Comparison of ENCODE assay signal across 17 cellular contexts in the genomic region with DNA sequence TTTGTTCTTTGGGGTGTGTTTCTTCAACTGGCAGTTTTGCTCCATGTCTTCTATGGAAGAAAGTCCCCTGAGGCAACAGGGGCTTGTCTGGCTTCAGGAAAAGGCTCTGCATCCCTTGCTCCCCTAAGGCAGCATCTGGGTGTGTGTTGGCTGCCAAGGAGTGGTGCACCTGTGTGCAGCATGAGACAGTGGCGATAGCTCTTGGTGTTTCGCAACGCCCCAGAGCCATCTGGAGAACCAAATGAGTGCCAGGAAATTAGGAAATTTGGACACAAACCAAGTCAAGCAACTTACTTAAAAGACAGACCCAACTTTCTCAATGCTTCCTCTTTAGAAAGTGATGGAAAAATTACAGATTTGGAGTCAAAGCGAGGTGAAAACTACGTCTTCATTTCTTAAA.
DNase-seq lines count a peak whose midpoint lies in the region; ATAC-seq and TF ChIP-seq lines count a peak whose summit lies in the region.
"Had no signal": no experiment of that assay in that cellular context is flagged by ENCODE, and none has a peak within 500 bp of the region (broad histone marks: within the 10 kb centered on the region; RNA-seq: fewer than 3 reads in every experiment).

No MANE protein-coding gene starts in this region.

- H3K4me1 ChIP-seq in RWPE2 (ENCODE audit: insufficient read depth, poor library complexity, severe bottlenecking) (no peaks in the 10 kb centered on the region), lower lobe of right lung (no peaks in the 10 kb centered on the region), SK-N-SH (ENCODE audit: control insufficient read depth in 1 of 2, insufficient read depth in 2 of 2, low read depth in 1 of 2, low read length in 1 of 2) (no peaks in the 10 kb centered on the region; a peak in 1 of 4 replicates)
- H3K4me1 ChIP-seq: BLaER1, gastroesophageal sphincter had no signal

- H3K4me2 ChIP-seq in SK-N-SH = no peak overlapping the region
- H3K4me2 ChIP-seq: BLaER1 had no signal

- no peaks in the 10 kb centered on the region for H3K9me2 ChIP-seq in SK-N-SH

- no peak for TF ChIP-seq RAD21 in SK-N-SH (IDR thresholded peaks at IDR 0.05; ENCODE audit: low read length)

- no peaks in the 10 kb centered on the region for H4K20me1 ChIP-seq in SK-N-SH (ENCODE audit: insufficient read depth)
- H4K20me1 ChIP-seq: BLaER1 had no signal

- intact Hi-C loops in lower lobe of right lung (cut with DNase I) = no loop called here

- no peaks in the 10 kb centered on the region for H3K79me2 ChIP-seq in SK-N-SH (ENCODE audit: insufficient read depth)

- H3K27ac ChIP-seq in RWPE2 (ENCODE audit: poor library complexity, severe bottlenecking) (no peak overlapping the region), lower lobe of right lung (no peak overlapping the region), SK-N-SH (ENCODE audit: low read depth in 2 of 2, low read length in 1 of 2) (no peak overlapping the region)
- H3K27ac ChIP-seq: BLaER1, gastroesophageal sphincter, GM23248, VCaP had no signal

- H3K9ac ChIP-seq in SK-N-SH = no peak overlapping the region
- H3K9ac ChIP-seq: BLaER1, GM23248 had no signal

- peak; percentile 17 for DNase-seq in DMS 273 treated with DMSO at 0.1 percent for 48 hours (lab: John Stamatoyannopoulos, UW)
- peak; percentile 28 for DNase-seq in MV-4-11 (lab: John Stamatoyannopoulos, UW)
- DNase-seq in RWPE2 (ENCODE audit: low spot score) = no peak
- DNase-seq in lower lobe of right lung = peak; percentile 44
- no peak for DNase-seq in SK-N-SH
- no peak for DNase-seq in H4 (ENCODE audit: low spot score)
- no peak for DNase-seq in GM13976 (ENCODE audit: low spot score)
- DNase-seq: activated CD8-positive, alpha-beta memory T cell treated with anti-CD3 and anti-CD28 coated beads for 24 hours; GM23248; KG1; mucosa of descending colon; NCI-H2029 treated with DMSO at 0.1 percent for 48 hours had no signal

- 55% methylated on average over 5 of the region's 5 CpGs for WGBS in SK-N-SH (ENCODE audit: low lambda C conversion rate)

- H2AFZ ChIP-seq in SK-N-SH (ENCODE audit: low read depth) = no peak overlapping the region
- H2AFZ ChIP-seq: GM23248 had no signal

- TF ChIP-seq EP300 in SK-N-SH (IDR thresholded peaks at IDR 0.05; ENCODE audit: borderline replicate concordance in 1 of 2, low read depth in 1 of 2, low read length in 1 of 2) = no peak

- no peaks in the 10 kb centered on the region for H3K36me3 ChIP-seq in RWPE2 (ENCODE audit: low read depth)
- no peaks in the 10 kb centered on the region for H3K36me3 ChIP-seq in lower lobe of right lung
- no peaks in the 10 kb centered on the region for H3K36me3 ChIP-seq in SK-N-SH (replicated peaks in 1 of 2; ENCODE audit: control insufficient read depth in 1 of 2, insufficient read depth in 2 of 2, low read length in 1 of 2)
- H3K36me3 ChIP-seq: BLaER1, gastroesophageal sphincter had no signal

- no peaks in the 10 kb centered on the region for H3F3A ChIP-seq in SK-N-SH (replicated peaks; ENCODE audit: insufficient read depth)

- TF ChIP-seq CTCF in RWPE2 (IDR thresholded peaks at IDR 0.05; ENCODE audit: poor library complexity, severe bottlenecking) = no peak
- no peak for TF ChIP-seq CTCF in lower lobe of right lung (IDR thresholded peaks at IDR 0.05)
- TF ChIP-seq CTCF in SK-N-SH (IDR thresholded peaks at IDR 0.05) = no peak
- no peak for TF ChIP-seq CTCF in GM13976 (IDR thresholded peaks at IDR 0.05; ENCODE audit: borderline replicate concordance, control extremely low read depth, extremely low read depth, insufficient read depth, missing control alignments)

- H3K9me3 ChIP-seq in RWPE2 (ENCODE audit: severe bottlenecking) (no peaks in the 10 kb centered on the region), lower lobe of right lung (no peaks in the 10 kb centered on the region), SK-N-SH (no peaks in the 10 kb centered on the region)
- H3K9me3 ChIP-seq: BLaER1, gastroesophageal sphincter had no signal

- H3K4me3 ChIP-seq in RWPE2 (ENCODE audit: severe bottlenecking) (no peak overlapping the region), lower lobe of right lung (no peak overlapping the region), SK-N-SH (ENCODE audit: low read depth in 2 of 2, low read length in 1 of 2) (no peak overlapping the region)
- H3K4me3 ChIP-seq: BLaER1, gastroesophageal sphincter, GM23248, mucosa of descending colon had no signal

- in situ Hi-C loops in GM13976 (cut with MboI; ENCODE audit: low sequenced_read_pairs, unreplicated experiment) = no loop called here

- H3K27me3 ChIP-seq in RWPE2 (ENCODE audit: insufficient read depth, poor library complexity, severe bottlenecking) = no peaks in the 10 kb centered on the region
- no peaks in the 10 kb centered on the region for H3K27me3 ChIP-seq in lower lobe of right lung (ENCODE audit: low read depth)
- no peaks in the 10 kb centered on the region for H3K27me3 ChIP-seq in SK-N-SH (ENCODE audit: insufficient read depth)
- H3K27me3 ChIP-seq: BLaER1, gastroesophageal sphincter had no signal

- ATAC-seq in RWPE2 (ENCODE audit: low read depth) = peak; percentile 48; the same call in 1 of the 3 replicates
- ATAC-seq in lower lobe of right lung = peak; percentile 75 to 80
- ATAC-seq in GM21515 (IDR thresholded peaks at IDR 0.05; ENCODE audit: unreplicated experiment) = no peak
- ATAC-seq: activated T-helper 17 cell treated with anti-CD3 and anti-CD28 coated beads, Interleukin-2, amount 50 U/mL, for 72 hours; gastroesophageal sphincter; mucosa of descending colon had no signal

- POLR2A ChIA-PET in SK-N-SH (lab: Yijun Ruan, JAX) = no interaction called here

- CTCF ChIA-PET in SK-N-SH (lab: Yijun Ruan, JAX) = no interaction called here

TF ChIP-seq in SK-N-SH, 30 proteins besides CTCF, POLR2A, EP300 and RAD21 (continues in another document):
- TF ChIP-seq ELF1 (IDR thresholded peaks at IDR 0.05) = no peak
- no peak for TF ChIP-seq GATA2 (CRISPR knock-in tag; IDR thresholded peaks at IDR 0.05)
- TF ChIP-seq FOSL2 (IDR thresholded peaks at IDR 0.05; ENCODE audit: borderline replicate concordance, low read depth) = no peak
- TF ChIP-seq TEAD4 (IDR thresholded peaks at IDR 0.05; ENCODE audit: borderline replicate concordance, insufficient read depth) = no peak
- TF ChIP-seq YY1 (IDR thresholded peaks at IDR 0.05; ENCODE audit: low read depth) = no peak
- TF ChIP-seq, protein P1, sequence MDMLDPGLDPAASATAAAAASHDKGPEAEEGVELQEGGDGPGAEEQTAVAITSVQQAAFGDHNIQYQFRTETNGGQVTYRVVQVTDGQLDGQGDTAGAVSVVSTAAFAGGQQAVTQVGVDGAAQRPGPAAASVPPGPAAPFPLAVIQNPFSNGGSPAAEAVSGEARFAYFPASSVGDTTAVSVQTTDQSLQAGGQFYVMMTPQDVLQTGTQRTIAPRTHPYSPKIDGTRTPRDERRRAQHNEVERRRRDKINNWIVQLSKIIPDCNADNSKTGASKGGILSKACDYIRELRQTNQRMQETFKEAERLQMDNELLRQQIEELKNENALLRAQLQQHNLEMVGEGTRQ (IDR thresholded peaks at IDR 0.05; ENCODE audit: borderline replicate concordance, low read depth, low read length) = no peak
- TF ChIP-seq, protein P2, sequence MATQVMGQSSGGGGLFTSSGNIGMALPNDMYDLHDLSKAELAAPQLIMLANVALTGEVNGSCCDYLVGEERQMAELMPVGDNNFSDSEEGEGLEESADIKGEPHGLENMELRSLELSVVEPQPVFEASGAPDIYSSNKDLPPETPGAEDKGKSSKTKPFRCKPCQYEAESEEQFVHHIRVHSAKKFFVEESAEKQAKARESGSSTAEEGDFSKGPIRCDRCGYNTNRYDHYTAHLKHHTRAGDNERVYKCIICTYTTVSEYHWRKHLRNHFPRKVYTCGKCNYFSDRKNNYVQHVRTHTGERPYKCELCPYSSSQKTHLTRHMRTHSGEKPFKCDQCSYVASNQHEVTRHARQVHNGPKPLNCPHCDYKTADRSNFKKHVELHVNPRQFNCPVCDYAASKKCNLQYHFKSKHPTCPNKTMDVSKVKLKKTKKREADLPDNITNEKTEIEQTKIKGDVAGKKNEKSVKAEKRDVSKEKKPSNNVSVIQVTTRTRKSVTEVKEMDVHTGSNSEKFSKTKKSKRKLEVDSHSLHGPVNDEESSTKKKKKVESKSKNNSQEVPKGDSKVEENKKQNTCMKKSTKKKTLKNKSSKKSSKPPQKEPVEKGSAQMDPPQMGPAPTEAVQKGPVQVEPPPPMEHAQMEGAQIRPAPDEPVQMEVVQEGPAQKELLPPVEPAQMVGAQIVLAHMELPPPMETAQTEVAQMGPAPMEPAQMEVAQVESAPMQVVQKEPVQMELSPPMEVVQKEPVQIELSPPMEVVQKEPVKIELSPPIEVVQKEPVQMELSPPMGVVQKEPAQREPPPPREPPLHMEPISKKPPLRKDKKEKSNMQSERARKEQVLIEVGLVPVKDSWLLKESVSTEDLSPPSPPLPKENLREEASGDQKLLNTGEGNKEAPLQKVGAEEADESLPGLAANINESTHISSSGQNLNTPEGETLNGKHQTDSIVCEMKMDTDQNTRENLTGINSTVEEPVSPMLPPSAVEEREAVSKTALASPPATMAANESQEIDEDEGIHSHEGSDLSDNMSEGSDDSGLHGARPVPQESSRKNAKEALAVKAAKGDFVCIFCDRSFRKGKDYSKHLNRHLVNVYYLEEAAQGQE (IDR thresholded peaks at IDR 0.05; ENCODE audit: low read depth, low read length) = no peak
- TF ChIP-seq, protein P3, sequence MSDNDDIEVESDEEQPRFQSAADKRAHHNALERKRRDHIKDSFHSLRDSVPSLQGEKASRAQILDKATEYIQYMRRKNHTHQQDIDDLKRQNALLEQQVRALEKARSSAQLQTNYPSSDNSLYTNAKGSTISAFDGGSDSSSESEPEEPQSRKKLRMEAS (IDR thresholded peaks at IDR 0.05; ENCODE audit: low read depth) = no peak
- TF ChIP-seq POLR2AphosphoS5 (IDR thresholded peaks at IDR 0.05; ENCODE audit: low read depth, low read length) = no peak
- no peak for TF ChIP-seq EZH2phosphoT487 (IDR thresholded peaks at IDR 0.05; ENCODE audit: borderline replicate concordance, low read depth)
- TF ChIP-seq RXRA (IDR thresholded peaks at IDR 0.05; ENCODE audit: borderline replicate concordance, low read depth) = no peak
- TF ChIP-seq SMC3 (IDR thresholded peaks at IDR 0.05; ENCODE audit: low read depth, low read length) = no peak
- no peak for TF ChIP-seq NRF1 (IDR thresholded peaks at IDR 0.05; ENCODE audit: low read depth, low read length)
- TF ChIP-seq CHD2 (IDR thresholded peaks at IDR 0.05; ENCODE audit: low read length, partially characterized antibody) = no peak
- TF ChIP-seq MXI1 (IDR thresholded peaks at IDR 0.05; ENCODE audit: low read depth, low read length) = no peak

Comparison
In these comparisons a context has a peak if more than half of its experiments do, and no peak if none do; other contexts are left out.
1. DNase-seq: peak in DMS 273 treated with DMSO at 0.1 percent for 48 hours (single experiment), MV-4-11 (single experiment) and lower lobe of right lung (single experiment); none in RWPE2 (single experiment), SK-N-SH (single experiment), H4 (single experiment) and GM13976 (single experiment).